ENCODE assay signal across 35 cellular contexts in genomic region chr3:124443446-124443845, GRCh38.
"Had no signal": no experiment of that assay in that cellular context is flagged by ENCODE, and none has a peak within 500 bp of the region (broad histone marks: within the 10 kb centered on the region; RNA-seq: fewer than 3 reads in every experiment).

No MANE protein-coding gene starts in this region.

- DNase-seq: Karpas-422, Kasumi-1, KG1, MG63, MM.1S, MV-4-11, NCI-H1048, NCI-H1092, NCI-H1092 treated with DMSO at 0.1 percent for 48 hours, NCI-H1105, NCI-H1105 treated with DMSO at 0.1 percent for 48 hours, NCI-H1417, NCI-H1417 treated with DMSO at 0.1 percent for 48 hours, NCI-H1436, NCI-H1436 treated with DMSO at 0.1 percent for 48 hours, NCI-H146, NCI-H1694, NCI-H1694 treated with DMSO at 0.1 percent for 48 hours, NCI-H187, NCI-H187 treated with DMSO at 0.1 percent for 48 hours, NCI-H1930, NCI-H2029, NCI-H2029 treated with DMSO at 0.1 percent for 48 hours, NCI-H2081, NCI-H2081 treated with DMSO at 0.1 percent for 48 hours, NCI-H2107, NCI-H2171, NCI-H2171 treated with DMSO at 0.1 percent for 48 hours, NCI-H2227 treated with DMSO at 0.1 percent for 48 hours, NCI-H226, NCI-H345, NCI-H446, NCI-H446 treated with DMSO at 0.1 percent for 48 hours, NCI-H510A had no signal

- H3K27ac ChIP-seq: KMS-11 had no signal

- H3K4me3 ChIP-seq: MG63 had no signal
